1 cellular context compared by ENCODE assay signal in genomic region chr19:23698711-23699520, GRCh38.
TF ChIP-seq lines count a peak whose summit lies in the region.

No MANE protein-coding gene starts in this region.

TF ChIP-seq in WTC11, 78 proteins besides CTCF, POLR2A, EP300 and RAD21 (continued from another document):
- TF ChIP-seq FOXP4 (CRISPR knock-in tag; IDR thresholded peaks at IDR 0.05): no peak
- TF ChIP-seq ZNF423 (CRISPR knock-in tag; IDR thresholded peaks at IDR 0.05): no peak
